ENCODE assay signal across 12 cellular contexts in the genomic region with DNA sequence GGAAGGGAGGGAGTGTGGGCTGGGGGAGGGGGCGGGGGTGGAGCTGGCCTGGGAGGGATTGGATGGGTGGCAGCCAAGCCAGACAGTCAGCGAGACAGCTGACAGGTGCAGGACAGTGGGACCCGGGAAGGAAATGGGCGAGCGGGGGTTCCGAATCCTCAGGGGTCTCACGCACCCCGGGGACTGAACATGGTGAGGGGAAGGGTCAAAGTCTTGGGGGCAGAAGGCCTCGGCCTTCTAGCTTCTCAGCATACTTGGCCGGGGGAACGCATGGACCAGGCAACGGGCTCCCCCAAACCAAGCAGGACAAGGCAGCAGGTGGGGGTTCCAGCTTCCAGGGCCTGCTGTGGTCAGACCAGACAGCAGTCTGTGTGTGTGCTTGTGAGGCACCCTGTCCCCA.
"Had no signal": no experiment of that assay in that cellular context is flagged by ENCODE, and none has a peak within 500 bp of the region (broad histone marks: within the 10 kb centered on the region; RNA-seq: fewer than 3 reads in every experiment).

No MANE protein-coding gene starts in this region.

- H3K4me1 Mint-ChIP-seq: activated CD8-positive, alpha-beta memory T cell treated with anti-CD3 and anti-CD28 coated beads, Interleukin-2, amount 10 ng/mL, durations not matched to agents 7 days and 5 days; memory B cell had no signal

- H3K4me3 Mint-ChIP-seq: activated CD4-positive, alpha-beta memory T cell treated with anti-CD3 and anti-CD28 coated beads for 36 hours; activated CD8-positive, alpha-beta memory T cell treated with anti-CD3 and anti-CD28 coated beads, Interleukin-2, amount 10 ng/mL, durations not matched to agents 7 days and 5 days; activated naive CD4-positive, alpha-beta T cell treated with anti-CD3 and anti-CD28 coated beads for 36 hours; memory B cell; nephron progenitor cell had no signal

- ATAC-seq: activated CD8-positive, alpha-beta memory T cell treated with anti-CD3 and anti-CD28 coated beads, Interleukin-2, amount 10 ng/mL, durations not matched to agents 7 days and 5 days had no signal

- H3K9me3 Mint-ChIP-seq: activated CD4-positive, alpha-beta memory T cell treated with anti-CD3 and anti-CD28 coated beads for 36 hours; activated naive CD4-positive, alpha-beta T cell treated with anti-CD3 and anti-CD28 coated beads for 36 hours; activated T-helper 2 cell treated with anti-CD3 and anti-CD28 coated beads, Interferon-gamma antibody, Interleukin-2, Interleukin-4, amounts not matched to agents 10 μg/mL and 5 μg/mL and 100 μg/mL, durations not matched to agents 14 hours and 24 hours and 36 hours; memory B cell; nephron progenitor cell had no signal

- H3K27ac Mint-ChIP-seq: activated CD4-positive, alpha-beta memory T cell treated with anti-CD3 and anti-CD28 coated beads for 36 hours; activated CD8-positive, alpha-beta memory T cell treated with anti-CD3 and anti-CD28 coated beads, Interleukin-2, amount 10 ng/mL, durations not matched to agents 7 days and 5 days; activated naive CD4-positive, alpha-beta T cell treated with anti-CD3 and anti-CD28 coated beads for 36 hours; activated T-helper 2 cell treated with anti-CD3 and anti-CD28 coated beads, Interferon-gamma antibody, Interleukin-2, Interleukin-4, amounts not matched to agents 10 μg/mL and 5 μg/mL and 100 μg/mL, durations not matched to agents 14 hours and 24 hours and 36 hours; memory B cell; nephron progenitor cell had no signal

- H3K4me3 ChIP-seq: ascending aorta, sigmoid colon, thyroid gland had no signal

- H3K36me3 Mint-ChIP-seq: activated CD4-positive, alpha-beta memory T cell treated with anti-CD3 and anti-CD28 coated beads for 36 hours; activated CD8-positive, alpha-beta memory T cell treated with anti-CD3 and anti-CD28 coated beads, Interleukin-2, amount 10 ng/mL, durations not matched to agents 7 days and 5 days; memory B cell had no signal

- H3K27ac ChIP-seq: ascending aorta, thyroid gland had no signal

- DNase-seq: activated CD4-positive, alpha-beta memory T cell treated with anti-CD3 and anti-CD28 coated beads for 36 hours; activated CD8-positive, alpha-beta memory T cell treated with anti-CD3 and anti-CD28 coated beads, Interleukin-2, amount 10 ng/mL, durations not matched to agents 7 days and 5 days; activated naive CD4-positive, alpha-beta T cell treated with anti-CD3 and anti-CD28 coated beads for 36 hours; activated T-cell treated with anti-CD3 and anti-CD28 coated beads, Interleukin-2, amount 50 U/mL, for 1 hour; nephron progenitor cell; sigmoid colon; stimulated activated CD4-positive, alpha-beta T cell treated with anti-CD3 and anti-CD28 coated beads, Interleukin-12 subunit alpha, Interleukin-12 subunit beta, amount 100 ng/mL, for 4 hours; stimulated activated CD4-positive, alpha-beta T cell treated with anti-CD3 and anti-CD28 coated beads, Interleukin-2, amount 100 ng/mL, for 24 hours; thyroid gland had no signal
